ENCODE assay signal across 1 cellular context in the genomic region with DNA sequence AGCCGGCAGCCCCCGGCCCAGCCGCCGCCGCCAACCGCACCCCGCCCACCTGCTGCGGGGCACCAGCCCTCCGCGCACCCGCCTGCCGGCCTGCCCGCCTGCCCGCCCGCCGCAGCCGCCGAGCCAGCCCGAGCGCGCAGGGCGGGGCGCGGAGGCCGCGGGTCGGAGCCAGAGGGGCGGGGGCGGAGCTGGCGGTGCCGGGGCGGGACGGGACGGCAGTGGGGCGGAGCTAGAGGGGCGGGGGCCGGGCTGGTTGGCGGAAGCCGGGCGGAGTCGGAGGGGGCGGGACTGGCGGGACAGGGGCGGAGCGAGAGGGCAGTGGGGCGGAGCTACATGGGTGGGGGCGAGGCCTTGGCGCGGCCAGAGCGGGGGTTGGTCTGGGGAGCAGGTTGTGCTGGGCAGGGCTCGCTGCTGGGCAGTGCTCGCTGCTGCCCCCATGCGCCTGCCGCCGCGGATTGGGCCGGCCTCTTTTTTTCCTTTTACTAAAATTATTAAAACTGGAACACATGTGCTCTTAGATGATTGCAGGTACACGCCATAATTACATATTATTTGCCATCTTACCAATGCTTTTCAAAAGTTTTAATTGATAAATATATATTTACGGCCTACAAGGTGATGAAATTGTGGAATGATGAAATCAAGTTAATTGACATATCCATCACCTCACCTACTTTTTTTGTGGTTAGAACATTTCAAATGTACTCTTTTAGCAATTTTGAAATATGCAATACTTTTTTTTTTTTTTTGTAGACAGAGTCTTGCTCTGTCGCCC.
TF ChIP-seq lines count a peak whose summit lies in the region.

A gene (minus strand): TSS at position 140 of the 775 bp plus-strand sequence. CDS start 177 bp downstream, outside the sequence.

TF ChIP-seq in K562, 482 proteins besides CTCF, POLR2A, EP300 and RAD21 (continued from another document and continues in another):
- TF ChIP-seq FOXK2 (conservative IDR thresholded peaks at IDR 0.05 in 1 of 2, IDR thresholded peaks at IDR 0.05 in 1 of 2; ENCODE audit: low read depth in 2 of 2) = 0 out of 4 replicates have a peak, but pooled peaks of 1 of the 2 experiments have one; percentile 22
- no peak for TF ChIP-seq HDAC3 (IDR thresholded peaks at IDR 0.05; ENCODE audit: borderline replicate concordance, partially characterized antibody)
- TF ChIP-seq ZBTB8A (IDR thresholded peaks at IDR 0.05; ENCODE audit: partially characterized antibody) = no peak
- peak; percentile 33; the same call in 1 of the 2 replicates for TF ChIP-seq GATAD2B (IDR thresholded peaks at IDR 0.05; ENCODE audit: borderline replicate concordance)
- TF ChIP-seq EP400 (IDR thresholded peaks at IDR 0.05) = peak; percentile 50
- TF ChIP-seq ATF7 (IDR thresholded peaks at IDR 0.05) = no peak; the same call in 1 of the 2 replicates
- TF ChIP-seq NFE2 (IDR thresholded peaks at IDR 0.05; ENCODE audit: low read depth) = no peak
- TF ChIP-seq YY1 (IDR thresholded peaks at IDR 0.05; ENCODE audit: borderline replicate concordance in 1 of 3, control insufficient read depth in 1 of 3, extremely low read depth in 1 of 3, insufficient read depth in 3 of 3, insufficient read length in 1 of 3, insufficient replicate concordance in 2 of 3, low read depth in 1 of 3, low read length in 2 of 3) = peak in 1 of 3 experiments; percentile 15
- no peak for TF ChIP-seq SMARCA5 (IDR thresholded peaks at IDR 0.05)
- no peak for TF ChIP-seq ZNF785 (CRISPR knock-in tag; IDR thresholded peaks at IDR 0.05)
- TF ChIP-seq EGR1 (conservative IDR thresholded peaks at IDR 0.05) = peak; percentile 71
- TF ChIP-seq, protein P1, sequence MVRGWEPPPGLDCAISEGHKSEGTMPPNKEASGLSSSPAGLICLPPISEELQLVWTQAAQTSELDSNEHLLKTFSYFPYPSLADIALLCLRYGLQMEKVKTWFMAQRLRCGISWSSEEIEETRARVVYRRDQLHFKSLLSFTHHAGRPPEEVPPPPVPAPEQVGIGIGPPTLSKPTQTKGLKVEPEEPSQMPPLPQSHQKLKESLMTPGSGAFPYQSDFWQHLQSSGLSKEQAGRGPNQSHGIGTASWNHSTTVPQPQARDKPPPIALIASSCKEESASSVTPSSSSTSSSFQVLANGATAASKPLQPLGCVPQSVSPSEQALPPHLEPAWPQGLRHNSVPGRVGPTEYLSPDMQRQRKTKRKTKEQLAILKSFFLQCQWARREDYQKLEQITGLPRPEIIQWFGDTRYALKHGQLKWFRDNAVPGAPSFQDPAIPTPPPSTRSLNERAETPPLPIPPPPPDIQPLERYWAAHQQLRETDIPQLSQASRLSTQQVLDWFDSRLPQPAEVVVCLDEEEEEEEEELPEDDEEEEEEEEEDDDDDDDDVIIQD (CRISPR knock-in tag; IDR thresholded peaks at IDR 0.05) = no peak
- TF ChIP-seq, protein P2, sequence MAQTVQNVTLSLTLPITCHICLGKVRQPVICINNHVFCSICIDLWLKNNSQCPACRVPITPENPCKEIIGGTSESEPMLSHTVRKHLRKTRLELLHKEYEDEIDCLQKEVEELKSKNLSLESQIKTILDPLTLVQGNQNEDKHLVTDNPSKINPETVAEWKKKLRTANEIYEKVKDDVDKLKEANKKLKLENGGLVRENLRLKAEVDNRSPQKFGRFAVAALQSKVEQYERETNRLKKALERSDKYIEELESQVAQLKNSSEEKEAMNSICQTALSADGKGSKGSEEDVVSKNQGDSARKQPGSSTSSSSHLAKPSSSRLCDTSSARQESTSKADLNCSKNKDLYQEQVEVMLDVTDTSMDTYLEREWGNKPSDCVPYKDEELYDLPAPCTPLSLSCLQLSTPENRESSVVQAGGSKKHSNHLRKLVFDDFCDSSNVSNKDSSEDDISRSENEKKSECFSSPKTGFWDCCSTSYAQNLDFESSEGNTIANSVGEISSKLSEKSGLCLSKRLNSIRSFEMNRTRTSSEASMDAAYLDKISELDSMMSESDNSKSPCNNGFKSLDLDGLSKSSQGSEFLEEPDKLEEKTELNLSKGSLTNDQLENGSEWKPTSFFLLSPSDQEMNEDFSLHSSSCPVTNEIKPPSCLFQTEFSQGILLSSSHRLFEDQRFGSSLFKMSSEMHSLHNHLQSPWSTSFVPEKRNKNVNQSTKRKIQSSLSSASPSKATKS (CRISPR knock-in tag; IDR thresholded peaks at IDR 0.05) = no peak
- TF ChIP-seq CCNT2 (IDR thresholded peaks at IDR 0.05; ENCODE audit: borderline replicate concordance, extremely low read depth, insufficient read length, low read depth, low read length) = peak; percentile 42
- TF ChIP-seq ZBTB7A (IDR thresholded peaks at IDR 0.05; ENCODE audit: borderline replicate concordance, control insufficient read depth, low read depth, low read length) = peak; percentile 19; the same call in 1 of the 2 replicates
- no peak for TF ChIP-seq ZNF133 (CRISPR knock-in tag; IDR thresholded peaks at IDR 0.05)
- TF ChIP-seq, protein P3, sequence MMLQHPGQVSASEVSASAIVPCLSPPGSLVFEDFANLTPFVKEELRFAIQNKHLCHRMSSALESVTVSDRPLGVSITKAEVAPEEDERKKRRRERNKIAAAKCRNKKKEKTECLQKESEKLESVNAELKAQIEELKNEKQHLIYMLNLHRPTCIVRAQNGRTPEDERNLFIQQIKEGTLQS (IDR thresholded peaks at IDR 0.05) = peak; percentile 77
- TF ChIP-seq, protein P3 (CRISPR knock-in tag; conservative IDR thresholded peaks at IDR 0.05) = no peak
- 0 out of 2 replicates have a peak, but pooled peaks have one; percentile 47 for TF ChIP-seq ZNF589 (CRISPR knock-in tag; IDR thresholded peaks at IDR 0.05; ENCODE audit: low read depth)
- TF ChIP-seq, protein P4, sequence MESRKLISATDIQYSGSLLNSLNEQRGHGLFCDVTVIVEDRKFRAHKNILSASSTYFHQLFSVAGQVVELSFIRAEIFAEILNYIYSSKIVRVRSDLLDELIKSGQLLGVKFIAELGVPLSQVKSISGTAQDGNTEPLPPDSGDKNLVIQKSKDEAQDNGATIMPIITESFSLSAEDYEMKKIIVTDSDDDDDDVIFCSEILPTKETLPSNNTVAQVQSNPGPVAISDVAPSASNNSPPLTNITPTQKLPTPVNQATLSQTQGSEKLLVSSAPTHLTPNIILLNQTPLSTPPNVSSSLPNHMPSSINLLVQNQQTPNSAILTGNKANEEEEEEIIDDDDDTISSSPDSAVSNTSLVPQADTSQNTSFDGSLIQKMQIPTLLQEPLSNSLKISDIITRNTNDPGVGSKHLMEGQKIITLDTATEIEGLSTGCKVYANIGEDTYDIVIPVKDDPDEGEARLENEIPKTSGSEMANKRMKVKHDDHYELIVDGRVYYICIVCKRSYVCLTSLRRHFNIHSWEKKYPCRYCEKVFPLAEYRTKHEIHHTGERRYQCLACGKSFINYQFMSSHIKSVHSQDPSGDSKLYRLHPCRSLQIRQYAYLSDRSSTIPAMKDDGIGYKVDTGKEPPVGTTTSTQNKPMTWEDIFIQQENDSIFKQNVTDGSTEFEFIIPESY (CRISPR knock-in tag; IDR thresholded peaks at IDR 0.05) = peak; percentile 11; the same call in 1 of the 2 replicates
- TF ChIP-seq, protein P5, sequence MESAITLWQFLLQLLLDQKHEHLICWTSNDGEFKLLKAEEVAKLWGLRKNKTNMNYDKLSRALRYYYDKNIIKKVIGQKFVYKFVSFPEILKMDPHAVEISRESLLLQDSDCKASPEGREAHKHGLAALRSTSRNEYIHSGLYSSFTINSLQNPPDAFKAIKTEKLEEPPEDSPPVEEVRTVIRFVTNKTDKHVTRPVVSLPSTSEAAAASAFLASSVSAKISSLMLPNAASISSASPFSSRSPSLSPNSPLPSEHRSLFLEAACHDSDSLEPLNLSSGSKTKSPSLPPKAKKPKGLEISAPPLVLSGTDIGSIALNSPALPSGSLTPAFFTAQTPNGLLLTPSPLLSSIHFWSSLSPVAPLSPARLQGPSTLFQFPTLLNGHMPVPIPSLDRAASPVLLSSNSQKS (CRISPR knock-in tag; IDR thresholded peaks at IDR 0.05) = no peak
- TF ChIP-seq, protein P6, sequence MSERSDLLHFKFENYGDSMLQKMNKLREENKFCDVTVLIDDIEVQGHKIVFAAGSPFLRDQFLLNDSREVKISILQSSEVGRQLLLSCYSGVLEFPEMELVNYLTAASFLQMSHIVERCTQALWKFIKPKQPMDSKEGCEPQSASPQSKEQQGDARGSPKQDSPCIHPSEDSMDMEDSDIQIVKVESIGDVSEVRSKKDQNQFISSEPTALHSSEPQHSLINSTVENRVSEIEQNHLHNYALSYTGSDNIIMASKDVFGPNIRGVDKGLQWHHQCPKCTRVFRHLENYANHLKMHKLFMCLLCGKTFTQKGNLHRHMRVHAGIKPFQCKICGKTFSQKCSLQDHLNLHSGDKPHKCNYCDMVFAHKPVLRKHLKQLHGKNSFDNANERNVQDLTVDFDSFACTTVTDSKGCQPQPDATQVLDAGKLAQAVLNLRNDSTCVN (CRISPR knock-in tag; IDR thresholded peaks at IDR 0.05) = no peak
- TF ChIP-seq, protein P7, sequence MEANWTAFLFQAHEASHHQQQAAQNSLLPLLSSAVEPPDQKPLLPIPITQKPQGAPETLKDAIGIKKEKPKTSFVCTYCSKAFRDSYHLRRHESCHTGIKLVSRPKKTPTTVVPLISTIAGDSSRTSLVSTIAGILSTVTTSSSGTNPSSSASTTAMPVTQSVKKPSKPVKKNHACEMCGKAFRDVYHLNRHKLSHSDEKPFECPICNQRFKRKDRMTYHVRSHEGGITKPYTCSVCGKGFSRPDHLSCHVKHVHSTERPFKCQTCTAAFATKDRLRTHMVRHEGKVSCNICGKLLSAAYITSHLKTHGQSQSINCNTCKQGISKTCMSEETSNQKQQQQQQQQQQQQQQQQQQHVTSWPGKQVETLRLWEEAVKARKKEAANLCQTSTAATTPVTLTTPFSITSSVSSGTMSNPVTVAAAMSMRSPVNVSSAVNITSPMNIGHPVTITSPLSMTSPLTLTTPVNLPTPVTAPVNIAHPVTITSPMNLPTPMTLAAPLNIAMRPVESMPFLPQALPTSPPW (CRISPR knock-in tag; IDR thresholded peaks at IDR 0.05) = peak; percentile 90
- TF ChIP-seq PTBP1 (IDR thresholded peaks at IDR 0.05; ENCODE audit: low read depth, low read length) = no peak
- no peak for TF ChIP-seq PYGO2 (tag; IDR thresholded peaks at IDR 0.05)
- TF ChIP-seq, protein P8, sequence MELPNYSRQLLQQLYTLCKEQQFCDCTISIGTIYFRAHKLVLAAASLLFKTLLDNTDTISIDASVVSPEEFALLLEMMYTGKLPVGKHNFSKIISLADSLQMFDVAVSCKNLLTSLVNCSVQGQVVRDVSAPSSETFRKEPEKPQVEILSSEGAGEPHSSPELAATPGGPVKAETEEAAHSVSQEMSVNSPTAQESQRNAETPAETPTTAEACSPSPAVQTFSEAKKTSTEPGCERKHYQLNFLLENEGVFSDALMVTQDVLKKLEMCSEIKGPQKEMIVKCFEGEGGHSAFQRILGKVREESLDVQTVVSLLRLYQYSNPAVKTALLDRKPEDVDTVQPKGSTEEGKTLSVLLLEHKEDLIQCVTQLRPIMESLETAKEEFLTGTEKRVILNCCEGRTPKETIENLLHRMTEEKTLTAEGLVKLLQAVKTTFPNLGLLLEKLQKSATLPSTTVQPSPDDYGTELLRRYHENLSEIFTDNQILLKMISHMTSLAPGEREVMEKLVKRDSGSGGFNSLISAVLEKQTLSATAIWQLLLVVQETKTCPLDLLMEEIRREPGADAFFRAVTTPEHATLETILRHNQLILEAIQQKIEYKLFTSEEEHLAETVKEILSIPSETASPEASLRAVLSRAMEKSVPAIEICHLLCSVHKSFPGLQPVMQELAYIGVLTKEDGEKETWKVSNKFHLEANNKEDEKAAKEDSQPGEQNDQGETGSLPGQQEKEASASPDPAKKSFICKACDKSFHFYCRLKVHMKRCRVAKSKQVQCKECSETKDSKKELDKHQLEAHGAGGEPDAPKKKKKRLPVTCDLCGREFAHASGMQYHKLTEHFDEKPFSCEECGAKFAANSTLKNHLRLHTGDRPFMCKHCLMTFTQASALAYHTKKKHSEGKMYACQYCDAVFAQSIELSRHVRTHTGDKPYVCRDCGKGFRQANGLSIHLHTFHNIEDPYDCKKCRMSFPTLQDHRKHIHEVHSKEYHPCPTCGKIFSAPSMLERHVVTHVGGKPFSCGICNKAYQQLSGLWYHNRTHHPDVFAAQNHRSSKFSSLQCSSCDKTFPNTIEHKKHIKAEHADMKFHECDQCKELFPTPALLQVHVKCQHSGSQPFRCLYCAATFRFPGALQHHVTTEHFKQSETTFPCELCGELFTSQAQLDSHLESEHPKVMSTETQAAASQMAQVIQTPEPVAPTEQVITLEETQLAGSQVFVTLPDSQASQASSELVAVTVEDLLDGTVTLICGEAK (IDR thresholded peaks at IDR 0.05) = no peak
- TF ChIP-seq, protein P8 (CRISPR knock-in tag; IDR thresholded peaks at IDR 0.05) = no peak
- no peak for TF ChIP-seq PHB (CRISPR knock-in tag; IDR thresholded peaks at IDR 0.05)
- no peak for TF ChIP-seq IRF2 (CRISPR knock-in tag; IDR thresholded peaks at IDR 0.05)
- no peak for TF ChIP-seq PML (IDR thresholded peaks at IDR 0.05; ENCODE audit: low read length)
- no peak for TF ChIP-seq SRSF3 (IDR thresholded peaks at IDR 0.05; ENCODE audit: insufficient read depth, low read length)
- TF ChIP-seq RFX5 (IDR thresholded peaks at IDR 0.05; ENCODE audit: low read depth, low read length) = no peak
